ENCODE assay signal across 9 cellular contexts in the genomic region with DNA sequence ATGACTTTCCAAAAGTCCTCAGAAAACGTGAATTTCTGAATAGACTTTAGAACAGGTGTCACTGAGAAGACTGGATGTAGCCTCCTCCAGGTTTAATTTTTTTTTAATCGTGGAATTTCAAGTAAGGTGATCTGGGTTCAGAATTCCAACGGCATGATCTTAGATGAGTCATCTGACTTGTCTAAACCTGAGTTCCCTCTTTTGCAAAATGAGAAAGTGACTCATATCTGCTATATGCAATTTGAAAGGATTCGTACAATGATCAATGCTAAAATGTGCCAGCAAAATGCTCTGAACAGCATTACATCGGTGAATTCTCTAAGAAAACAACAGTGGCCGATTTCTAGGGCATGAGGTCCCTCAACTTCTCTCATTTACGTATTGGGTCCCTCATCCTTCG.
A peak's percentile ranks its signal among the peaks of the same experiment; 100 is the strongest.
DNase-seq lines count a peak whose midpoint lies in the region; ATAC-seq, FAIRE-seq and TF ChIP-seq lines count a peak whose summit lies in the region.
"Had no signal": no experiment of that assay in that cellular context is flagged by ENCODE, and none has a peak within 500 bp of the region (broad histone marks: within the 10 kb centered on the region; RNA-seq: fewer than 3 reads in every experiment).

No MANE protein-coding gene starts in this region.

- H3K9me3 ChIP-seq in SK-N-MC (ENCODE audit: low read depth, low read length) (no peaks in the 10 kb centered on the region), gastroesophageal sphincter (no peaks in the 10 kb centered on the region), suprapubic skin (no peaks in the 10 kb centered on the region)

- H3K36me3 ChIP-seq in SK-N-MC (ENCODE audit: insufficient read depth, low read length): no peaks in the 10 kb centered on the region
- no peaks in the 10 kb centered on the region for H3K36me3 ChIP-seq in gastroesophageal sphincter
- H3K36me3 ChIP-seq in suprapubic skin: no peaks in the 10 kb centered on the region

- H3K27me3 Mint-ChIP-seq in activated CD4-positive, alpha-beta memory T cell treated with anti-CD3 and anti-CD28 coated beads, Interleukin-2, amount 10 ng/mL, durations not matched to agents 7 days and 5 days: no peaks in the 10 kb centered on the region

- H3K36me3 Mint-ChIP-seq in activated CD4-positive, alpha-beta memory T cell treated with anti-CD3 and anti-CD28 coated beads, Interleukin-2, amount 10 ng/mL, durations not matched to agents 7 days and 5 days (ENCODE audit: low read depth): no peaks in the 10 kb centered on the region

- FAIRE-seq in H54 (lab: Jason Lieb, UNC): no peak

- no peak overlapping the region for H3K4me3 Mint-ChIP-seq in activated CD4-positive, alpha-beta memory T cell treated with anti-CD3 and anti-CD28 coated beads, Interleukin-2, amount 10 ng/mL, durations not matched to agents 7 days and 5 days

- WGBS in gastroesophageal sphincter (ENCODE audit: low coverage in 1 of 2), 2 donors: 82 to 88% methylated on average over 6 to 8 of the region's 8 CpGs
- 39% methylated on average over 8 of the region's 8 CpGs for WGBS in suprapubic skin

- ATAC-seq in gastroesophageal sphincter (no peak), GM18517 (IDR thresholded peaks at IDR 0.05; ENCODE audit: unreplicated experiment) (no peak), omental fat pad (ENCODE audit: low FRiP score) (no peak)

- H3K4me1 ChIP-seq in gastroesophageal sphincter (peaks cover 0 to 26% (median 6%) of the 10 kb centered on the region in 3 donors), suprapubic skin (peaks cover 32% of the 10 kb centered on the region)

- POLR2A ChIA-PET in activated CD4-positive, alpha-beta memory T cell treated with anti-CD3 and anti-CD28 coated beads, Interleukin-2, amount 10 ng/mL, durations not matched to agents 7 days and 5 days (lab: Charles Lee): no interaction called here

- DNase-seq in HPDE6-E6E7 (ENCODE audit: extremely low spot score) (peak; percentile 71), SK-N-MC (ENCODE audit: low read depth, low spot score) (no peak), suprapubic skin (ENCODE audit: low spot score in 2 of 2) (no peak), omental fat pad (ENCODE audit: low spot score) (no peak), H54 (ENCODE audit: insufficient read length, low spot score) (no peak)
- DNase-seq in activated CD4-positive, alpha-beta memory T cell treated with anti-CD3 and anti-CD28 coated beads, Interleukin-2, amount 10 ng/mL, durations not matched to agents 7 days and 5 days: no peak

- H3K4me1 Mint-ChIP-seq in activated CD4-positive, alpha-beta memory T cell treated with anti-CD3 and anti-CD28 coated beads, Interleukin-2, amount 10 ng/mL, durations not matched to agents 7 days and 5 days: no peaks in the 10 kb centered on the region

- H3K27me3 ChIP-seq in gastroesophageal sphincter: peaks cover 4% of the 10 kb centered on the region
- no peaks in the 10 kb centered on the region for H3K27me3 ChIP-seq in suprapubic skin

- TF ChIP-seq POLR2A in gastroesophageal sphincter (IDR thresholded peaks at IDR 0.05) (no peak), suprapubic skin (IDR thresholded peaks at IDR 0.05) (no peak), H54 (IDR thresholded peaks at IDR 0.05; ENCODE audit: low read depth, low read length) (no peak)

- H3K27ac ChIP-seq in SK-N-MC (peak overlapping the region; percentile 93), gastroesophageal sphincter (peak overlapping the region; percentile 72 to 86 (median 80)), suprapubic skin (peak overlapping the region; percentile 84)
- H3K27ac ChIP-seq: KMS-11 had no signal

- H3K4me3 ChIP-seq in SK-N-MC (no peak overlapping the region; the same call in 1 of the 2 replicates), gastroesophageal sphincter (no peak overlapping the region), suprapubic skin (no peak overlapping the region)

- CTCF ChIA-PET in activated CD4-positive, alpha-beta memory T cell treated with anti-CD3 and anti-CD28 coated beads, Interleukin-2, amount 10 ng/mL, durations not matched to agents 7 days and 5 days (lab: Charles Lee): no interaction called here

- TF ChIP-seq EP300 in gastroesophageal sphincter (IDR thresholded peaks at IDR 0.05) (no peak), suprapubic skin (IDR thresholded peaks at IDR 0.05) (no peak)

- no peaks in the 10 kb centered on the region for H3K9me3 Mint-ChIP-seq in activated CD4-positive, alpha-beta memory T cell treated with anti-CD3 and anti-CD28 coated beads, Interleukin-2, amount 10 ng/mL, durations not matched to agents 7 days and 5 days

- H3K9ac ChIP-seq in SK-N-MC (ENCODE audit: insufficient read length): no peak overlapping the region
- H3K9ac ChIP-seq: KMS-11 had no signal

- TF ChIP-seq CTCF in gastroesophageal sphincter (IDR thresholded peaks at IDR 0.05): no peak
- no peak for TF ChIP-seq CTCF in suprapubic skin (IDR thresholded peaks at IDR 0.05)
- TF ChIP-seq CTCF in omental fat pad (IDR thresholded peaks at IDR 0.05): no peak

- H3K27ac Mint-ChIP-seq in activated CD4-positive, alpha-beta memory T cell treated with anti-CD3 and anti-CD28 coated beads, Interleukin-2, amount 10 ng/mL, durations not matched to agents 7 days and 5 days: no peak overlapping the region
